ENCODE assay signal across 8 cellular contexts in the genomic region with DNA sequence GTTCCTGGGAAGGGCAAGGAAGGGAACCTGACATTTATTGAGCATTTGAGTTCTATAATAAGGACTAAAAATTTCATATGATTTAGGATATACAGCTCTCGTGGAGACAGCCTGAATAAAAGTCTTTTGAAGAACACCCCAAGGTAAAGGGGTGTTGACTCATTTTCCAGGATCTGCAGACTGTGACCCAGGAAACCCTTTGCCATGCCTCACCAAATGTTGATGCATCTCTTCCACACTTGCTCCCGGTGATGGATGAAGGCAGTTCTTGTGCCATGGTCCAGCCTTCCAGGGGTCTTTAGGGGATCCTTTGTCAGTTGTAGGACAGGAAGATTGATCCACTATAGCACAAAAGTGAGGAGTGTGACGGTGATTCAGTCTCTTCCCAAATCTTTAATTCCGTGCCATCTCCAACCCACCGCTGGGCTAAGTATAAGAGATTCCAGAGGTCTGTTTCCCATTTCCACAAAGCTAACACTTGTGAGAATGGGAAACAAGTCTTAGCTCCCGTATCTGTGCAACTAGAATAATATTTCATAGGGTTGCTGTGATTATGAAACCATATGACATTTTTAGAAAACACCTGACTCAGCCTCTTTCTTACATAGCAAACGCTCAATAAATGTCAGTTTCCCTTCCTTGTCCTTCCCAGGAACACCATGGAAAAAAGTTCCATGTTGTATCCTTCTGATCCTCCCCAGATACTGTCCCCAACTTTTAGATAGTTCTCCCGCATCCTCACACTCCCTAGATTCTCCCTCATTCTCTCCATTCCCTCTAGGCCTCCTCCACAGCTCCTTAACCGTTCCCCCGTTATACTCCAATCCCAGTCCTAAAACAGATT. TPM values are rescaled to one million over a fixed set of nuclear protein-coding genes. Genes with fewer than 3 reads are reported as not detected.
DNase-seq lines count a peak whose midpoint lies in the region; ATAC-seq and TF ChIP-seq lines count a peak whose summit lies in the region.

No MANE protein-coding gene starts in this region.

- no peak for DNase-seq in CD4-positive, alpha-beta memory T cell
- no peak for DNase-seq in Panc1 (ENCODE audit: low read depth, low spot score)
- DNase-seq in epithelial cell of prostate (ENCODE audit: low read depth, low spot score): no peak
- DNase-seq in omental fat pad (ENCODE audit: low spot score): no peak
- no peak for DNase-seq in iPS-NIHi7 (ENCODE audit: extremely low spot score)
- DNase-seq in COLO668 (lab: John Stamatoyannopoulos, UW; ENCODE audit: unreplicated experiment): no peak

- H3K27ac ChIP-seq in CD4-positive, alpha-beta memory T cell (ENCODE audit: low read depth, low read length): peak overlapping the region; percentile 74
- H3K27ac ChIP-seq in Panc1 (ENCODE audit: low read length) (peak overlapping the region; percentile 92), epithelial cell of prostate (peak overlapping the region; percentile 80)

- BruUV-seq in Panc1 (replicated peaks; lab: Mats Ljungman, UMichigan): TSS peak; percentile 98

- no peaks in the 10 kb centered on the region for H3K9me3 ChIP-seq in CD4-positive, alpha-beta memory T cell (ENCODE audit: control insufficient read depth in 1 of 2, low read length in 2 of 2)
- no peaks in the 10 kb centered on the region for H3K9me3 ChIP-seq in Panc1 (ENCODE audit: control insufficient read depth, insufficient read depth, low read depth, low read length)

- ATAC-seq in Panc1: no peak
- ATAC-seq in omental fat pad (ENCODE audit: low FRiP score): peak; percentile 5
- ATAC-seq in HG03571 (IDR thresholded peaks at IDR 0.05; ENCODE audit: unreplicated experiment): no peak
- ATAC-seq in GM18511 (IDR thresholded peaks at IDR 0.05; ENCODE audit: unreplicated experiment): no peak

- in situ Hi-C loops in Panc1 (cut with HindIII; ENCODE audit: low pct_unique_long_range_greater_than_20kb, low sequenced_read_pairs): no loop called here

- no peak for TF ChIP-seq CTCF in Panc1 (IDR thresholded peaks at IDR 0.05)
- no peak for TF ChIP-seq CTCF in omental fat pad (IDR thresholded peaks at IDR 0.05)

- peaks cover 39% of the 10 kb centered on the region for H3K4me1 ChIP-seq in CD4-positive, alpha-beta memory T cell (ENCODE audit: insufficient read depth, low read length)
- H3K4me1 ChIP-seq in Panc1 (ENCODE audit: control insufficient read depth, insufficient read depth, low read length): peaks cover 20% of the 10 kb centered on the region

- peak overlapping the region; percentile 90 to 100 (median 97) for H3K27ac Mint-ChIP-seq in CD4-positive, alpha-beta memory T cell

- H3K4me1 Mint-ChIP-seq in CD4-positive, alpha-beta memory T cell: peaks cover 23 to 48% (median 38%) of the 10 kb centered on the region in 4 donors

- H3K4me3 Mint-ChIP-seq in CD4-positive, alpha-beta memory T cell: peak overlapping the region; percentile 94 to 100 (median 97)

- H3K27me3 ChIP-seq in CD4-positive, alpha-beta memory T cell (ENCODE audit: insufficient read depth, low read length): no peaks in the 10 kb centered on the region
- H3K27me3 ChIP-seq in Panc1 (ENCODE audit: control insufficient read depth, insufficient read depth, low read length): no peaks in the 10 kb centered on the region

- peaks cover 14 to 37% of the 10 kb centered on the region in 2 donors for H3K36me3 Mint-ChIP-seq in CD4-positive, alpha-beta memory T cell

- intact Hi-C loops in CD4-positive, alpha-beta memory T cell (cut with micrococcal nuclease): loop anchor here (1.0 kb wide), 6 partner anchors 21 to 181 kb away; partner anchors contain the start of genes CSAD, MYG1, PFDN5 and TARBP2
- intact Hi-C loops in Panc1 (cut with micrococcal nuclease; ENCODE audit: unreplicated experiment): loop anchor here (5.0 kb wide), 1 partner anchor 187 kb away; the partner anchor contains the start of gene NPFF

- H3K4me3 ChIP-seq in CD4-positive, alpha-beta memory T cell (ENCODE audit: low read length in 2 of 2): peak overlapping the region; percentile 87 to 94
- peak overlapping the region; percentile 52 to 74 for H3K4me3 ChIP-seq in Panc1 (ENCODE audit: low read depth in 2 of 2, low read length in 2 of 2)

- H3K36me3 ChIP-seq in CD4-positive, alpha-beta memory T cell (ENCODE audit: insufficient read depth, low read length): peaks cover 15% of the 10 kb centered on the region
- no peaks in the 10 kb centered on the region; the same call in none of the 2 replicates for H3K36me3 ChIP-seq in Panc1 (ENCODE audit: control insufficient read depth, insufficient read depth, low read length)

- POLR2A ChIA-PET in CD4-positive, alpha-beta memory T cell (lab: Charles Lee; ENCODE audit: partially characterized antibody): interaction anchor here (0.5 to 8.9 kb wide), 32 partner anchors 10 to 315 kb away, joined by 3 to 193 read pairs (median 5); partner anchors contain the start of genes CSAD, EIF4B, ESPL1 and ITGB7
- POLR2A ChIA-PET in Panc1 (lab: Charles Lee): interaction anchor here (0.5 to 1.4 kb wide), 6 partner anchors 24 to 1297 kb away, joined by 3 to 12 read pairs (median 5); partner anchors contain the start of gene PFDN5

- H3K9me3 Mint-ChIP-seq in CD4-positive, alpha-beta memory T cell: no peaks in the 10 kb centered on the region

- H3K27me3 Mint-ChIP-seq in CD4-positive, alpha-beta memory T cell: peaks cover 0 to 2% of the 10 kb centered on the region in 2 donors

- CTCF ChIA-PET in CD4-positive, alpha-beta memory T cell (lab: Charles Lee; ENCODE audit: partially characterized antibody): interaction anchor here (0.6 to 14.0 kb wide), 50 partner anchors 8 to 355 kb away, joined by 3 to 294 read pairs (median 5); partner anchors contain the start of genes CSAD, EIF4B, ESPL1 and ITGB7
- CTCF ChIA-PET in Panc1 (lab: Charles Lee): interaction anchor here (0.6 to 2.0 kb wide), 15 partner anchors 10 to 266 kb away, joined by 3 to 13 read pairs (median 5); partner anchors contain the start of gene PFDN5

RNA-seq across cellular contexts. Expression of gene AAAS, which starts 0.8 kb away (rescaled TPM):
- 10 to 100 TPM; 63.6 to 66.5 TPM for total RNA-seq in CD4-positive, alpha-beta memory T cell
- polyA plus RNA-seq in CD4-positive, alpha-beta memory T cell: 10 to 100 TPM; 32.5 to 47.8 TPM
- 77.7 TPM for total RNA-seq in Panc1 (2021; ENCODE audit: unreplicated experiment)
- polyA plus RNA-seq in Panc1 (2012; ENCODE audit: insufficient read length): 54.8 TPM
- 10 to 100 TPM; 28.7 to 43.2 (median 38.6) TPM for total RNA-seq in omental fat pad

RNA-seq across cellular contexts. Expression of gene SP7, which starts 15.6 kb away (rescaled TPM):
- total RNA-seq in CD4-positive, alpha-beta memory T cell: not detected
- polyA plus RNA-seq in CD4-positive, alpha-beta memory T cell: not detected
- not detected for total RNA-seq in Panc1 (2021; ENCODE audit: unreplicated experiment)
- polyA plus RNA-seq in Panc1 (2012; ENCODE audit: insufficient read length): not detected
- not detected for total RNA-seq in omental fat pad

RNA-seq across cellular contexts. Expression of gene MYG1, which starts 21.1 kb away (rescaled TPM):
- total RNA-seq in CD4-positive, alpha-beta memory T cell: 10 to 100 TPM; 46.0 to 50.8 TPM
- polyA plus RNA-seq in CD4-positive, alpha-beta memory T cell: 10 to 100 TPM; 62.4 to 78.2 TPM
- 77.4 TPM for total RNA-seq in Panc1 (2021; ENCODE audit: unreplicated experiment)
- polyA plus RNA-seq in Panc1 (2012; ENCODE audit: insufficient read length): 79.4 TPM
- total RNA-seq in omental fat pad: 10 to 100 TPM; 33.9 to 42.6 (median 35.7) TPM

RNA-seq across cellular contexts. Expression of gene PFDN5, which starts 25.2 kb away (rescaled TPM):
- total RNA-seq in CD4-positive, alpha-beta memory T cell: 100 to 1,000 TPM; 717 to 718 TPM
- 1,000 to 10,000 TPM; 1,306 to 1,410 TPM for polyA plus RNA-seq in CD4-positive, alpha-beta memory T cell
- total RNA-seq in Panc1 (2021; ENCODE audit: unreplicated experiment) (340 TPM), omental fat pad (100 to 1,000 TPM; 527 to 674 (median 592) TPM)
- 383 TPM for polyA plus RNA-seq in Panc1 (2012; ENCODE audit: insufficient read length)

RNA-seq across cellular contexts. Expression of gene ESPL1, which starts 52.5 kb away (rescaled TPM):
- total RNA-seq in CD4-positive, alpha-beta memory T cell: under 1 TPM; 0.20 to 0.55 TPM
- under 1 TPM in 1 of 2 donors, not detected in 1; 0.16 TPM for polyA plus RNA-seq in CD4-positive, alpha-beta memory T cell
- total RNA-seq in Panc1 (2021; ENCODE audit: unreplicated experiment) (54.6 TPM), omental fat pad (1 to 10 TPM in 1 of 4 donors, under 1 TPM in 3; 0.63 to 2.0 (median 0.90) TPM)
- 13.7 TPM for polyA plus RNA-seq in Panc1 (2012; ENCODE audit: insufficient read length)
